ENCODE assay signal across 8 cellular contexts in genomic region chr4:71187399-71188196, GRCh38.
DNase-seq lines count a peak whose midpoint lies in the region; ATAC-seq and TF ChIP-seq lines count a peak whose summit lies in the region.

No MANE protein-coding gene starts in this region.

- H4K20me1 ChIP-seq in osteoblast (ENCODE audit: insufficient read depth, low read length) = no peaks in the 10 kb centered on the region

- in situ Hi-C loops in KBM-7 (cut with MboI; ENCODE audit: low pct_unique_long_range_greater_than_20kb, low sequenced_read_pairs) = no loop called here

- no peak for TF ChIP-seq CTCF in osteoblast (IDR thresholded peaks at IDR 0.05; ENCODE audit: extremely low read depth, low read depth, low read length)

- H2AFZ ChIP-seq in osteoblast (ENCODE audit: low read length) = peak overlapping the region; percentile 88

- no peaks in the 10 kb centered on the region for H3K36me3 ChIP-seq in osteoblast (ENCODE audit: insufficient read depth, low read length)

- DNase-seq in NCI-H1092 treated with DMSO at 0.1 percent for 48 hours (lab: John Stamatoyannopoulos, UW) = peak; percentile 19
- no peak for DNase-seq in NCI-H1092 (lab: John Stamatoyannopoulos, UW)
- DNase-seq in KBM-7 = peak; percentile 20
- DNase-seq in glomerular visceral epithelial cell (ENCODE audit: extremely low spot score) = peak; percentile 91
- peak; percentile 96 for DNase-seq in osteoblast (ENCODE audit: insufficient read length, low spot score, missing footprints)
- no peak for DNase-seq in OCI-M2 (lab: John Stamatoyannopoulos, UW; ENCODE audit: unreplicated experiment)
- DNase-seq in NOMO-1 treated with dmso at 0.1 percent for 144 hours (lab: John Stamatoyannopoulos, UW; ENCODE audit: unreplicated experiment) = no peak

- H3K9me3 ChIP-seq in osteoblast (ENCODE audit: low read depth, low read length) = no peaks in the 10 kb centered on the region

- peak overlapping the region; percentile 92 for H3K4me2 ChIP-seq in osteoblast (ENCODE audit: insufficient read depth, low read length)

- peaks cover 28% of the 10 kb centered on the region for H3K27me3 Mint-ChIP-seq in activated T-helper 17 cell treated with anti-CD3 and anti-CD28 coated beads, Interleukin-2, amount 50 U/mL, for 72 hours

- peaks cover 37% of the 10 kb centered on the region for H3K4me1 ChIP-seq in osteoblast (ENCODE audit: insufficient read depth, low read length)

- peaks cover 9% of the 10 kb centered on the region for H3K4me1 Mint-ChIP-seq in activated T-helper 17 cell treated with anti-CD3 and anti-CD28 coated beads, Interleukin-2, amount 50 U/mL, for 72 hours

- peak overlapping the region; percentile 85 for H3K4me3 ChIP-seq in osteoblast (ENCODE audit: insufficient read depth, low read length)

- no peak overlapping the region for H3K27ac Mint-ChIP-seq in activated T-helper 17 cell treated with anti-CD3 and anti-CD28 coated beads, Interleukin-2, amount 50 U/mL, for 72 hours

- H3K4me3 Mint-ChIP-seq in activated T-helper 17 cell treated with anti-CD3 and anti-CD28 coated beads, Interleukin-2, amount 50 U/mL, for 72 hours = peak overlapping the region; percentile 79

- ATAC-seq in activated T-helper 17 cell treated with anti-CD3 and anti-CD28 coated beads, Interleukin-2, amount 50 U/mL, for 72 hours (replicated peaks) = peak; percentile 50

- no peaks in the 10 kb centered on the region for H3K27me3 ChIP-seq in osteoblast (ENCODE audit: insufficient read depth, low read length)

- H3K9me3 Mint-ChIP-seq in activated T-helper 17 cell treated with anti-CD3 and anti-CD28 coated beads, Interleukin-2, amount 50 U/mL, for 72 hours = no peaks in the 10 kb centered on the region

- peak overlapping the region; percentile 85 for H3K27ac ChIP-seq in osteoblast (ENCODE audit: low read depth, low read length)

- H3K79me2 ChIP-seq in osteoblast (ENCODE audit: insufficient read depth, low read length) = peaks cover 54% of the 10 kb centered on the region

- no peaks in the 10 kb centered on the region for H3K36me3 Mint-ChIP-seq in activated T-helper 17 cell treated with anti-CD3 and anti-CD28 coated beads, Interleukin-2, amount 50 U/mL, for 72 hours (ENCODE audit: low read depth)

Comparison
In these comparisons a context has a peak if more than half of its experiments do, and no peak if none do; other contexts are left out.
1. DNase-seq: peak in NCI-H1092 treated with DMSO at 0.1 percent for 48 hours (single experiment), KBM-7 (single experiment), glomerular visceral epithelial cell (single experiment) and osteoblast (single experiment); none in NCI-H1092 (single experiment), OCI-M2 (single experiment) and NOMO-1 treated with dmso at 0.1 percent for 144 hours (single experiment).